In the genomic region with DNA sequence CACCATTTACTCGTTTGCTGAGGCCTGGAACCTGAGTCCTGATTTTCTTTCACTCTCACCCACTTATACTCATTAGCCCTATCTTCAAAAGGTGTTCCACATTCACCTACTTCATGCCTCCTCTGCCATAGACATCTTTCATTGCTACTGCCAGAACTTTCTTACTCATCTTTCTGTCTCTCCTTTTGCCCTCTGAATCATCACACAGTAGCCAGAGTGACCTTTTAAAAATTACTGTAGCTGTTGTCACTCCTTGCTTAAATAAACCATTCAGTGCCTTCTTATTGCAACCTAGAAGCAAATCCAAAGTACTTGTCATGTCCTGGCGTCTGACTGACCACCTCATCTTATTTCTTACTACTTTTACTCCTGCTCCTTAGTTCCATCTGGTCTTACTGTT, we compare ENCODE assay signal across 13 cellular contexts. TPM values are rescaled to one million over a fixed set of nuclear protein-coding genes. Genes with fewer than 3 reads are reported as not detected.
DNase-seq lines count a peak whose midpoint lies in the region; ATAC-seq and TF ChIP-seq lines count a peak whose summit lies in the region.
"Had no signal": no experiment of that assay in that cellular context is flagged by ENCODE, and none has a peak within 500 bp of the region (broad histone marks: within the 10 kb centered on the region; RNA-seq: fewer than 3 reads in every experiment).

No MANE protein-coding gene starts in this region.

- H3K27ac ChIP-seq in mesodermal cell (ENCODE audit: low read depth, low read length, severe bottlenecking): peak overlapping the region; percentile 55
- H3K27ac ChIP-seq: skin epidermis had no signal

- H3K9me3 ChIP-seq in mesodermal cell (ENCODE audit: control insufficient read depth, low read length): no peaks in the 10 kb centered on the region

- no peaks in the 10 kb centered on the region for H3K27me3 ChIP-seq in BJ (ENCODE audit: control insufficient read depth, insufficient read depth, low read length)

- peaks cover 20% of the 10 kb centered on the region for H3K4me1 ChIP-seq in mesodermal cell (ENCODE audit: control insufficient read depth, insufficient read depth, low read length, poor library complexity, severe bottlenecking)

- no peak overlapping the region for H3K4me3 ChIP-seq in BJ (ENCODE audit: low read depth, low read length)
- H3K4me3 ChIP-seq in mesodermal cell (ENCODE audit: extremely low read depth, insufficient read depth, low read length, poor library complexity, severe bottlenecking): no peak overlapping the region
- H3K4me3 ChIP-seq: skin epidermis had no signal

- CTCF ChIA-PET in BJ (lab: Yijun Ruan, JAX): interaction anchor here (1.0 to 1.9 kb wide), 3 partner anchors 19 to 54 kb away, joined by 3 to 4 read pairs (median 3); no protein-coding TSS in a partner anchor

- DNase-seq in BJ (ENCODE audit: low read depth) (peak; percentile 45), HT1080 (ENCODE audit: low read depth) (peak; percentile 83), astrocyte of the hippocampus (ENCODE audit: low read depth, low spot score) (peak; percentile 21), occipital lobe (lab: John Stamatoyannopoulos, UW) (no peak)
- DNase-seq: activated CD4-positive, alpha-beta T cell treated with anti-CD3 and anti-CD28 coated beads, Interleukin-2, amount 10 ng/mL, durations not matched to agents 7 days and 5 days; activated naive CD4-positive, alpha-beta T cell treated with anti-CD3 and anti-CD28 coated beads, Interleukin-2, amount 50 U/mL, for 16 hours; NCI-H1092; NCI-H524 treated with DMSO at 0.1 percent for 48 hours had no signal

- no peak for TF ChIP-seq CTCF in BJ (IDR thresholded peaks at IDR 0.05; ENCODE audit: insufficient read depth, low read depth, low read length)

- POLR2A ChIA-PET in BJ (lab: Charles Lee): no interaction called here

- WGBS in mesodermal cell (ENCODE audit: insufficient coverage in 2 of 2), 2 experiments: 85 to 87% methylated on average over 2 of the region's 2 CpGs

- ATAC-seq in GM21825 (IDR thresholded peaks at IDR 0.05; ENCODE audit: unreplicated experiment) (no peak), HG02973 (IDR thresholded peaks at IDR 0.05; ENCODE audit: unreplicated experiment) (no peak), GM21390 (IDR thresholded peaks at IDR 0.05; ENCODE audit: unreplicated experiment) (no peak)

- H3K36me3 ChIP-seq in BJ (ENCODE audit: control insufficient read depth, insufficient read depth, low read length) (peaks cover 4% of the 10 kb centered on the region), mesodermal cell (ENCODE audit: control insufficient read depth, insufficient read depth, low read length) (peaks cover 44% of the 10 kb centered on the region)

RNA-seq across cellular contexts. Expression of a gene that starts 38.2 kb away (rescaled TPM):
- 328 and 481 TPM in 2 replicates for polyA plus RNA-seq in BJ (2011; rRNA removed)
- 276 and 373 TPM in 2 replicates for polyA minus RNA-seq in BJ (2011; rRNA and poly(A)+ RNA removed)
- 31.0 and 44.1 TPM in 2 replicates for total RNA-seq in HT1080 (2014; rRNA removed; shearing (Covaris generic))
- polyA plus RNA-seq in HT1080 (2015; cell fraction: cytosol; rRNA removed): 167 and 192 TPM in 2 replicates
- polyA plus RNA-seq in HT1080 (2015; cell fraction: nucleus; rRNA removed): 154 and 160 TPM in 2 replicates
- polyA plus RNA-seq in mesodermal cell (2013, experiment 1 of 2): 260 TPM
- 262 TPM for polyA plus RNA-seq in mesodermal cell (2013, experiment 2 of 2)
- total RNA-seq in occipital lobe: 326 TPM
